ENCODE assay signal across 12 cellular contexts in genomic region chr2:38438536-38439225, GRCh38.
DNase-seq lines count a peak whose midpoint lies in the region; ATAC-seq, FAIRE-seq and TF ChIP-seq lines count a peak whose summit lies in the region.
"Had no signal": no experiment of that assay in that cellular context is flagged by ENCODE, and none has a peak within 500 bp of the region (broad histone marks: within the 10 kb centered on the region; RNA-seq: fewer than 3 reads in every experiment).

No MANE protein-coding gene starts in this region.

- TF ChIP-seq POLR2A in tibial nerve (IDR thresholded peaks at IDR 0.05), result no peak

- TF ChIP-seq CTCF in GM13976 (IDR thresholded peaks at IDR 0.05; ENCODE audit: borderline replicate concordance, control extremely low read depth, extremely low read depth, insufficient read depth, missing control alignments) (no peak), tibial nerve (IDR thresholded peaks at IDR 0.05) (no peak)

- ATAC-seq in GM19397 (IDR thresholded peaks at IDR 0.05; ENCODE audit: unreplicated experiment) (peak; percentile 70), HG03159 (IDR thresholded peaks at IDR 0.05; ENCODE audit: unreplicated experiment) (peak; percentile 78)

- no peaks in the 10 kb centered on the region for H3K36me3 ChIP-seq in tibial nerve

- H3K9me3 ChIP-seq in tibial nerve, result no peaks in the 10 kb centered on the region

- in situ Hi-C loops in GM13976 (cut with MboI; ENCODE audit: low sequenced_read_pairs, unreplicated experiment), result no loop called here

- H3K27ac ChIP-seq in tibial nerve, result no peak overlapping the region

- H3K27me3 ChIP-seq in tibial nerve, result no peaks in the 10 kb centered on the region

- no peak for FAIRE-seq in urothelium cell line (lab: Jason Lieb, UNC)

- WGBS in tibial nerve, 2 donors, result 42 to 61% methylated on average over 3 of the region's 3 CpGs

- peaks cover 0 to 22% (median 0%) of the 10 kb centered on the region in 4 donors for H3K4me1 ChIP-seq in tibial nerve

- no peak for TF ChIP-seq EP300 in tibial nerve (IDR thresholded peaks at IDR 0.05)

- H3K4me3 ChIP-seq in tibial nerve, result no peak overlapping the region

- DNase-seq in GM13976 (ENCODE audit: low spot score), result peak; percentile 61
- DNase-seq in glomerular visceral epithelial cell (ENCODE audit: extremely low spot score), result peak; percentile 51
- DNase-seq in tibial nerve (ENCODE audit: low spot score in 2 of 2), result no peak
- DNase-seq in NK-92 (lab: John Stamatoyannopoulos, UW; ENCODE audit: unreplicated experiment), result no peak
- no peak for DNase-seq in urothelium cell line (ENCODE audit: low spot score)
- DNase-seq in DMS153 (lab: John Stamatoyannopoulos, UW), result no peak
- DNase-seq: DND-41, mesenchymal stem cell, NCI-H146, T1000 had no signal

Comparison
In these comparisons a context has a peak if more than half of its experiments do, and no peak if none do; other contexts are left out.
1. DNase-seq: peak in GM13976 (single experiment) and glomerular visceral epithelial cell (single experiment); none in tibial nerve (0 of 2), NK-92 (single experiment), urothelium cell line (single experiment) and DMS153 (single experiment).